In genomic region chr2:125455110-125455509, GRCh38 we compare ENCODE assay signal across 27 cellular contexts.
DNase-seq lines count a peak whose midpoint lies in the region; ATAC-seq and TF ChIP-seq lines count a peak whose summit lies in the region.
"Had no signal": no experiment of that assay in that cellular context is flagged by ENCODE, and none has a peak within 500 bp of the region (broad histone marks: within the 10 kb centered on the region; RNA-seq: fewer than 3 reads in every experiment).

No MANE protein-coding gene starts in this region.

- H3K27ac ChIP-seq in suprapubic skin = no peak overlapping the region
- H3K27ac ChIP-seq: esophagus muscularis mucosa, RWPE1, spleen, stomach, upper lobe of right lung had no signal

- ATAC-seq in GM18867 (IDR thresholded peaks at IDR 0.05; ENCODE audit: unreplicated experiment) (peak; percentile 83), HG02798 (IDR thresholded peaks at IDR 0.05; ENCODE audit: poor library complexity, unreplicated experiment) (peak; percentile 38), HG03135 (IDR thresholded peaks at IDR 0.05; ENCODE audit: unreplicated experiment) (no peak), HG03469 (IDR thresholded peaks at IDR 0.05; ENCODE audit: unreplicated experiment) (no peak)
- ATAC-seq: activated naive CD4-positive, alpha-beta T cell treated with anti-CD3 and anti-CD28 coated beads, Interleukin-2, amount 50 U/mL, for 72 hours; SK-N-SH treated with all-trans-retinoic acid at 6 μM for 48 hours; upper lobe of right lung had no signal

- DNase-seq in MG63 (peak; percentile 26), skeletal muscle cell (ENCODE audit: low read depth) (peak; percentile 29), suprapubic skin (ENCODE audit: low spot score in 2 of 2) (no peak)
- DNase-seq: activated CD4-positive, CD25-positive, alpha-beta regulatory T cell treated with anti-CD3 and anti-CD28 coated beads, Interleukin-2, amount 50 U/mL, for 72 hours; activated CD8-positive, alpha-beta memory T cell treated with anti-CD3 and anti-CD28 coated beads for 24 hours; AML-193; effector CD4-positive, alpha-beta T cell; H9; Kasumi-1; naive B cell; NCI-H1417 treated with DMSO at 0.1 percent for 48 hours; NCI-H526 treated with DMSO at 0.1 percent for 48 hours; occipital lobe; retina; spleen; stimulated activated CD4-positive, alpha-beta T cell treated with anti-CD3 and anti-CD28 coated beads, Interleukin-4, amount 100 ng/mL, for 24 hours; stomach; T-helper 9 cell; upper lobe of right lung had no signal

- no peaks in the 10 kb centered on the region for H3K4me1 ChIP-seq in suprapubic skin
- H3K4me1 ChIP-seq: esophagus muscularis mucosa, spleen, stomach, upper lobe of right lung had no signal

- TF ChIP-seq CTCF in suprapubic skin (IDR thresholded peaks at IDR 0.05) = no peak

- no peak for TF ChIP-seq EP300 in suprapubic skin (IDR thresholded peaks at IDR 0.05)

- WGBS in suprapubic skin = 73% methylated on average over 1 of the region's 1 CpG

- no peak overlapping the region for H3K4me3 ChIP-seq in MG63
- H3K4me3 ChIP-seq in skeletal muscle cell (ENCODE audit: low read depth, low read length) = no peak overlapping the region
- H3K4me3 ChIP-seq in suprapubic skin = no peak overlapping the region
- H3K4me3 ChIP-seq: esophagus muscularis mucosa, spleen, stomach, upper lobe of right lung had no signal

- TF ChIP-seq POLR2A in suprapubic skin (IDR thresholded peaks at IDR 0.05) = no peak

- no peaks in the 10 kb centered on the region for H3K36me3 ChIP-seq in MG63
- H3K36me3 ChIP-seq in suprapubic skin = no peaks in the 10 kb centered on the region
- H3K36me3 ChIP-seq: esophagus muscularis mucosa, spleen, stomach, upper lobe of right lung had no signal

- H3K9me3 ChIP-seq in MG63 (no peaks in the 10 kb centered on the region; the same call in 1 of the 2 replicates), suprapubic skin (no peaks in the 10 kb centered on the region)
- H3K9me3 ChIP-seq: esophagus muscularis mucosa, stomach, upper lobe of right lung had no signal

- H3K27me3 ChIP-seq in MG63 (no peaks in the 10 kb centered on the region), suprapubic skin (no peaks in the 10 kb centered on the region)
- H3K27me3 ChIP-seq: esophagus muscularis mucosa, spleen, stomach, upper lobe of right lung had no signal

Comparison
In these comparisons a context has a peak if more than half of its experiments do, and no peak if none do; other contexts are left out.
1. ATAC-seq: peak in GM18867 (single experiment) and HG02798 (single experiment); none in HG03135 (single experiment) and HG03469 (single experiment).
2. DNase-seq: peak in MG63 (single experiment) and skeletal muscle cell (single experiment); none in suprapubic skin (0 of 2).